ENCODE assay signal across 22 cellular contexts in the genomic region with DNA sequence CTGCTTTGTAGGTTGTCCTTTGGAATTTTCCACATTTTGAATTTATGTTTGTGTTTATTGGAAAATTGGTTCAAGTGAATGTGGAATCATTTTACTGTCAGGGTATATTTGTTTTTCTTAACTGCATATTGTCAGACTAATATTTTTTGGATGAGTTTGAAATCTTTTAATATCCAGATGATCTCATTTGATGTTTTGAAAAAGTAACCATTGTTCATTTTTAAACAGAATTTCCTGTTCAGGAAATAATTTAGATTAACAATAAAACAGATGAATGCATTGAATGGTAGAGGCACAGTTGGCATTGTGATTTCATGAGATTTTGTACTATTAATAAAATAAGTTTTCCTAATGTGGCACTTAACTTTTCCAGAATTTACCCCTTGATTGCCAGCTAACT. TPM values are rescaled to one million over a fixed set of nuclear protein-coding genes. Genes with fewer than 3 reads are reported as not detected.
DNase-seq lines count a peak whose midpoint lies in the region; ATAC-seq and TF ChIP-seq lines count a peak whose summit lies in the region.
"Had no signal": no experiment of that assay in that cellular context is flagged by ENCODE, and none has a peak within 500 bp of the region (broad histone marks: within the 10 kb centered on the region; RNA-seq: fewer than 3 reads in every experiment).

No MANE protein-coding gene starts in this region.

- H3K4me3 ChIP-seq in right atrium auricular region (no peak overlapping the region), psoas muscle (no peak overlapping the region), upper lobe of left lung (no peak overlapping the region)
- H3K4me3 ChIP-seq: BLaER1 had no signal

- H3K36me3 Mint-ChIP-seq in activated T-helper 17 cell treated with anti-CD3 and anti-CD28 coated beads, Interleukin-2, amount 50 U/mL, for 72 hours (ENCODE audit: low read depth), result peaks cover 9% of the 10 kb centered on the region

- peak overlapping the region; percentile 19 to 45 for H3K27ac ChIP-seq in right atrium auricular region
- H3K27ac ChIP-seq in psoas muscle, result peak overlapping the region; percentile 63
- peak overlapping the region; percentile 51 to 70 (median 56) for H3K27ac ChIP-seq in upper lobe of left lung
- H3K27ac ChIP-seq: BLaER1, HL-60, KMS-11, RWPE1 had no signal

- H3K27me3 ChIP-seq in right atrium auricular region (no peaks in the 10 kb centered on the region), psoas muscle (ENCODE audit: insufficient read depth in 3 of 3, low read length in 2 of 3) (no peaks in the 10 kb centered on the region), upper lobe of left lung (no peaks in the 10 kb centered on the region)
- H3K27me3 ChIP-seq: BLaER1 had no signal

- DNase-seq in right atrium auricular region (ENCODE audit: low spot score), result no peak
- no peak for DNase-seq in Right ventricle myocardium inferior (ENCODE audit: missing footprints)
- peak; percentile 57 for DNase-seq in glomerular endothelial cell (ENCODE audit: extremely low read depth, low read depth, low spot score)
- DNase-seq in psoas muscle, result no peak
- no peak for DNase-seq in upper lobe of left lung
- DNase-seq in middle frontal gyrus (ENCODE audit: extremely low spot score, low spot score), result no peak
- DNase-seq: CD4-positive, CD25-positive, alpha-beta regulatory T cell; DMS153; DND-41; MM.1S; NCI-H2029; NCI-H526 treated with DMSO at 0.1 percent for 48 hours; SIG-M5 had no signal

- H3K27ac Mint-ChIP-seq in activated T-helper 17 cell treated with anti-CD3 and anti-CD28 coated beads, Interleukin-2, amount 50 U/mL, for 72 hours, result no peak overlapping the region
- H3K27ac Mint-ChIP-seq: CD4-positive, CD25-positive, alpha-beta regulatory T cell; IgD-negative memory B cell had no signal

- ATAC-seq in Right ventricle myocardium inferior, result no peak
- ATAC-seq in psoas muscle, result no peak
- ATAC-seq in upper lobe of left lung (ENCODE audit: low FRiP score in 2 of 2), result no peak
- no peak for ATAC-seq in HG03108 (IDR thresholded peaks at IDR 0.05; ENCODE audit: unreplicated experiment)
- ATAC-seq in activated T-helper 17 cell treated with anti-CD3 and anti-CD28 coated beads, Interleukin-2, amount 50 U/mL, for 72 hours (replicated peaks), result no peak
- ATAC-seq: HCT116, Panc1 had no signal

- TF ChIP-seq CTCF in right atrium auricular region (IDR thresholded peaks at IDR 0.05), result no peak
- no peak for TF ChIP-seq CTCF in psoas muscle (IDR thresholded peaks at IDR 0.05)
- no peak for TF ChIP-seq CTCF in upper lobe of left lung (IDR thresholded peaks at IDR 0.05)

- TF ChIP-seq EP300 in upper lobe of left lung (IDR thresholded peaks at IDR 0.05), result no peak

- H3K4me1 Mint-ChIP-seq in activated T-helper 17 cell treated with anti-CD3 and anti-CD28 coated beads, Interleukin-2, amount 50 U/mL, for 72 hours, result no peaks in the 10 kb centered on the region

- no peaks in the 10 kb centered on the region for H3K9me3 Mint-ChIP-seq in activated T-helper 17 cell treated with anti-CD3 and anti-CD28 coated beads, Interleukin-2, amount 50 U/mL, for 72 hours
- H3K9me3 Mint-ChIP-seq: IgD-negative memory B cell had no signal

- no peaks in the 10 kb centered on the region for H3K36me3 ChIP-seq in right atrium auricular region
- peaks cover 2 to 13% of the 10 kb centered on the region in 2 donors for H3K36me3 ChIP-seq in psoas muscle (ENCODE audit: insufficient read depth in 1 of 2, low read depth in 1 of 2)
- peaks cover 0 to 6% (median 0%) of the 10 kb centered on the region in 4 donors for H3K36me3 ChIP-seq in upper lobe of left lung

- H3K9me3 ChIP-seq in right atrium auricular region (no peaks in the 10 kb centered on the region), psoas muscle (no peaks in the 10 kb centered on the region), upper lobe of left lung (no peaks in the 10 kb centered on the region)

- H3K4me3 Mint-ChIP-seq in activated T-helper 17 cell treated with anti-CD3 and anti-CD28 coated beads, Interleukin-2, amount 50 U/mL, for 72 hours, result no peak overlapping the region
- H3K4me3 Mint-ChIP-seq: CD4-positive, CD25-positive, alpha-beta regulatory T cell; IgD-negative memory B cell had no signal

- peaks cover 0 to 36% of the 10 kb centered on the region in 2 donors for H3K4me1 ChIP-seq in right atrium auricular region
- H3K4me1 ChIP-seq in psoas muscle, result peaks cover 16% of the 10 kb centered on the region
- peaks cover 4 to 15% (median 9%) of the 10 kb centered on the region in 4 donors for H3K4me1 ChIP-seq in upper lobe of left lung

- intact Hi-C loops in Right ventricle myocardium inferior (cut with DNase I) (no loop called here), psoas muscle (cut with DNase I) (no loop called here)

- H3K27me3 Mint-ChIP-seq in activated T-helper 17 cell treated with anti-CD3 and anti-CD28 coated beads, Interleukin-2, amount 50 U/mL, for 72 hours, result no peaks in the 10 kb centered on the region
- H3K27me3 Mint-ChIP-seq: CD4-positive, CD25-positive, alpha-beta regulatory T cell; IgD-negative memory B cell had no signal

- no peak for TF ChIP-seq POLR2A in upper lobe of left lung (IDR thresholded peaks at IDR 0.05)

RNA-seq across cellular contexts. Expression of gene TRAK1, which starts 15.5 kb away (rescaled TPM):
- total RNA-seq in right atrium auricular region (100 to 1,000 TPM; 172 to 259 TPM), Right ventricle myocardium inferior (267 TPM), glomerular endothelial cell (58.7 and 59.8 TPM in 2 replicates), psoas muscle (100 to 1,000 TPM in 3 of 4 donors, 10 to 100 TPM in 1; 94.8 to 128 (median 120) TPM), upper lobe of left lung (100 to 1,000 TPM in 1 of 6 donors, 10 to 100 TPM in 5; 46.7 to 107 (median 74.7) TPM)
- polyA plus RNA-seq in psoas muscle, result 10 to 100 TPM; 30.8 to 68.2 (median 45.2) TPM
- total RNA-seq in activated T-helper 17 cell treated with anti-CD3 and anti-CD28 coated beads, Interleukin-2, amount 50 U/mL, for 72 hours, result 10 to 100 TPM; 17.4 to 23.8 TPM
